ENCODE assay signal across 1 cellular context in genomic region chr4:42397635-42398447, GRCh38.
TF ChIP-seq lines count a peak whose summit lies in the region.

No MANE protein-coding gene starts in this region.

TF ChIP-seq in WTC11, 78 proteins besides CTCF, POLR2A, EP300 and RAD21 (continued from another document):
- no peak for TF ChIP-seq ZNF532 (CRISPR knock-in tag; IDR thresholded peaks at IDR 0.05; ENCODE audit: borderline replicate concordance)
- no peak for TF ChIP-seq NFATC4 (CRISPR knock-in tag; IDR thresholded peaks at IDR 0.05)
- TF ChIP-seq MAX (CRISPR knock-in tag; IDR thresholded peaks at IDR 0.05): peak; percentile 74; the same call in 1 of the 2 replicates
- 0 out of 2 replicates have a peak, but pooled peaks have one; percentile 32 for TF ChIP-seq PRDM15 (CRISPR knock-in tag; IDR thresholded peaks at IDR 0.05)
- TF ChIP-seq ZNF263 (CRISPR knock-in tag; IDR thresholded peaks at IDR 0.05; ENCODE audit: low read depth): no peak
- TF ChIP-seq USF1 (CRISPR knock-in tag; IDR thresholded peaks at IDR 0.05): peak; percentile 47; the same call in 1 of the 2 replicates
- TF ChIP-seq FOXP1 (CRISPR knock-in tag; IDR thresholded peaks at IDR 0.05; ENCODE audit: borderline replicate concordance): no peak
- no peak for TF ChIP-seq SOX15 (CRISPR knock-in tag; IDR thresholded peaks at IDR 0.05)
- no peak for TF ChIP-seq IRF2 (CRISPR knock-in tag; IDR thresholded peaks at IDR 0.05; ENCODE audit: borderline replicate concordance, low read depth)
- no peak for TF ChIP-seq ZNF416 (CRISPR knock-in tag; IDR thresholded peaks at IDR 0.05)
- no peak for TF ChIP-seq GABPB1 (CRISPR knock-in tag; IDR thresholded peaks at IDR 0.05)
TF ChIP-seq in WTC11: peak in this region for 9.
